Comparison of ENCODE assay signal across 8 cellular contexts in the genomic region with DNA sequence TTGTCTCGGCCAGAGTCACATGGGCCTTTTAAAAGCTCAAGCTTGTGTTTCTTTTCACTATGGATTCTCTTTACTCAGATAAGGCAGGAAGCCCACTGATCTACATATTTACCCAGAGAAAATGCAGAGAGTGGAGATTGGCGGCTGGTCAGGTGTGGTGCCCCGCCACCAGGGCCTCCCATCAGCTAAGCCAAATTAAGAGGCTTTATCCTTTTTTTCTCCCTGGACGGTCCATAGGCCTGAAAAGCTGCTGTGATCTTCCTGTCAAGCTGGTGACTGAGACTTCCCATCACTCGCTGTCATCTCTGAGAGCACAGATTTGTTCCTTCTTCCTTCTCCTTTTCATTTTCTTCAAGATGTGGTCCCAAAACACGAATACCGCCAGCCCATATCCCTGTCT. TPM values are rescaled to one million over a fixed set of nuclear protein-coding genes. Genes with fewer than 3 reads are reported as not detected.
A peak's percentile ranks its signal among the peaks of the same experiment; 100 is the strongest.
DNase-seq lines count a peak whose midpoint lies in the region; ATAC-seq and TF ChIP-seq lines count a peak whose summit lies in the region.

No MANE protein-coding gene starts in this region.

- peaks cover 12% of the 10 kb centered on the region for H4K20me1 ChIP-seq in mammary epithelial cell (ENCODE audit: insufficient read depth, low read length)

- H3K4me1 ChIP-seq in HUES64 (ENCODE audit: insufficient read depth, low read length) (peaks cover 21% of the 10 kb centered on the region), mammary epithelial cell (ENCODE audit: insufficient read depth, low read length) (peaks cover 28% of the 10 kb centered on the region)

- peak overlapping the region; percentile 85 to 100 (median 96) for H3K27ac Mint-ChIP-seq in naive thymus-derived CD8-positive, alpha-beta T cell

- dilution Hi-C loops in mammary epithelial cell (cut with HindIII; ENCODE audit: low sequenced_read_pairs), result loop anchor here (5.0 kb wide), 2 partner anchors 37 to 43 kb away; no protein-coding TSS in a partner anchor

- BruUV-seq in mammary epithelial cell (replicated peaks; lab: Mats Ljungman, UMichigan), result no TSS peak

- no peak overlapping the region for H2AFZ ChIP-seq in mammary epithelial cell (ENCODE audit: low read depth, low read length)

- H3K27ac ChIP-seq in HUES64 (ENCODE audit: low read depth, low read length) (no peak overlapping the region), mammary epithelial cell (ENCODE audit: insufficient read depth, low read depth, low read length) (peak overlapping the region; percentile 77)

- peaks cover 97% of the 10 kb centered on the region for H3K79me2 ChIP-seq in mammary epithelial cell (ENCODE audit: insufficient read depth, low read length)

- peaks cover 67% of the 10 kb centered on the region for H3K36me3 ChIP-seq in HUES64 (ENCODE audit: insufficient read depth, low read length)
- H3K36me3 ChIP-seq in mammary epithelial cell (ENCODE audit: insufficient read depth, low read length), result peaks cover 30% of the 10 kb centered on the region

- H3K9ac ChIP-seq in HUES64 (ENCODE audit: low read depth, low read length) (peak overlapping the region; percentile 93; the same call in 1 of the 2 replicates), mammary epithelial cell (ENCODE audit: insufficient read depth, low read length) (peak overlapping the region; percentile 87)

- DNase-seq in AG09309 (ENCODE audit: low read depth), result no peak
- DNase-seq in mammary epithelial cell, result no peak
- no peak for DNase-seq in naive thymus-derived CD8-positive, alpha-beta T cell
- no peak for DNase-seq in cortex of kidney (lab: John Stamatoyannopoulos, UW)
- DNase-seq in HuH-7 (ENCODE audit: low spot score), result no peak

- no peaks in the 10 kb centered on the region for H3K9me3 Mint-ChIP-seq in naive thymus-derived CD8-positive, alpha-beta T cell

- in situ Hi-C loops in mammary epithelial cell (cut with MboI; ENCODE audit: low sequenced_read_pairs in 2 of 2), result no loop called here

- H3K27me3 Mint-ChIP-seq in naive thymus-derived CD8-positive, alpha-beta T cell, result peaks cover 0 to 3% (median 0%) of the 10 kb centered on the region in 5 donors

- H3K36me3 Mint-ChIP-seq in naive thymus-derived CD8-positive, alpha-beta T cell, result peaks cover 15 to 67% (median 24%) of the 10 kb centered on the region in 3 donors

- H3K9me3 ChIP-seq in HUES64 (ENCODE audit: insufficient read depth, low read depth, low read length), result no peaks in the 10 kb centered on the region
- H3K9me3 ChIP-seq in mammary epithelial cell (replicated peaks; ENCODE audit: insufficient read depth, low read length), result no peaks in the 10 kb centered on the region

- POLR2A ChIA-PET in naive thymus-derived CD8-positive, alpha-beta T cell (lab: Charles Lee), result interaction anchor here (0.6 to 5.4 kb wide), 4 partner anchors 9 to 65 kb away, joined by 3 to 40 read pairs (median 5); partner anchors contain the start of gene RPL36

- intact Hi-C loops in mammary epithelial cell (cut with micrococcal nuclease), result loop anchor here (5.0 kb wide), 3 partner anchors 38 to 278 kb away; partner anchors contain the start of genes DUS3L, NDUFA11 and VMAC

- CTCF ChIA-PET in mammary epithelial cell (lab: Charles Lee; ENCODE audit: low non-redundant PET), result no interaction called here

- H3K4me2 ChIP-seq in mammary epithelial cell (ENCODE audit: insufficient read depth, low read depth, low read length), result peak overlapping the region; percentile 91

- peak overlapping the region; percentile 91 to 100 (median 100) for H3K4me3 Mint-ChIP-seq in naive thymus-derived CD8-positive, alpha-beta T cell

- H3K27me3 ChIP-seq in HUES64 (ENCODE audit: insufficient read depth, low read length) (no peaks in the 10 kb centered on the region), mammary epithelial cell (ENCODE audit: insufficient read depth, low read length) (no peaks in the 10 kb centered on the region)

- no peak for TF ChIP-seq CTCF in AG09309 (IDR thresholded peaks at IDR 0.05; ENCODE audit: control insufficient read depth, insufficient read depth, low read depth, low read length, missing control alignments)
- peak in 1 of 2 donors; percentile 3 for TF ChIP-seq CTCF in mammary epithelial cell (conservative IDR thresholded peaks at IDR 0.05 in 1 of 2, IDR thresholded peaks at IDR 0.05 in 1 of 2; ENCODE audit: extremely low read depth in 1 of 2, insufficient read depth in 1 of 2, low read depth in 1 of 2, low read length in 2 of 2)

- H3K4me3 ChIP-seq in AG09309 (ENCODE audit: control insufficient read depth, low read depth, low read length) (peak overlapping the region; percentile 87), HUES64 (ENCODE audit: low read length) (peak overlapping the region; percentile 97), mammary epithelial cell (replicated peaks in 1 of 3; ENCODE audit: insufficient read depth in 1 of 3, low read depth in 2 of 3, low read length in 3 of 3) (peak overlapping the region; percentile 78 to 97 (median 83))

- H3K4me1 Mint-ChIP-seq in naive thymus-derived CD8-positive, alpha-beta T cell, result peaks cover 45 to 83% (median 75%) of the 10 kb centered on the region in 4 donors

- ATAC-seq in naive thymus-derived CD8-positive, alpha-beta T cell, result no peak
- ATAC-seq in GM18909 (IDR thresholded peaks at IDR 0.05; ENCODE audit: poor library complexity, unreplicated experiment), result no peak
- ATAC-seq in HG03378 (IDR thresholded peaks at IDR 0.05; ENCODE audit: unreplicated experiment), result no peak

- WGBS in HUES64, result 64% methylated on average over 7 of the region's 7 CpGs
- 19% methylated on average over 7 of the region's 7 CpGs for WGBS in mammary epithelial cell (ENCODE audit: low coverage, missing lambda C conversion rate)

RNA-seq across cellular contexts. Expression of gene SAFB, which starts 1.9 kb away (rescaled TPM):
- 74.9 TPM for polyA plus RNA-seq in HUES64 (2013, experiment 1 of 2)
- 71.2 TPM for polyA plus RNA-seq in HUES64 (2013, experiment 2 of 2)
- 10 to 100 TPM; 26.0 to 88.5 TPM for total RNA-seq in mammary epithelial cell
- polyA plus RNA-seq in mammary epithelial cell, result 30.9 TPM
- polyA minus RNA-seq in mammary epithelial cell, result 42.5 TPM
- 100 to 1,000 TPM; 188 to 191 TPM for total RNA-seq in naive thymus-derived CD8-positive, alpha-beta T cell
- polyA plus RNA-seq in naive thymus-derived CD8-positive, alpha-beta T cell, result 100 to 1,000 TPM in 1 of 3 donors, 10 to 100 TPM in 2; 28.6 to 135 (median 59.3) TPM

RNA-seq across cellular contexts. Expression of gene SAFB2, which starts 2.2 kb away (rescaled TPM):
- polyA plus RNA-seq in HUES64 (2013, experiment 1 of 2), result 36.2 TPM
- 29.2 TPM for polyA plus RNA-seq in HUES64 (2013, experiment 2 of 2)
- total RNA-seq in mammary epithelial cell, result 10 to 100 TPM; 20.2 to 49.1 TPM
- polyA plus RNA-seq in mammary epithelial cell, result 7.6 TPM
- 28.9 TPM for polyA minus RNA-seq in mammary epithelial cell
- 100 to 1,000 TPM; 218 to 221 TPM for total RNA-seq in naive thymus-derived CD8-positive, alpha-beta T cell
- 10 to 100 TPM; 25.8 to 47.4 (median 28.7) TPM for polyA plus RNA-seq in naive thymus-derived CD8-positive, alpha-beta T cell

RNA-seq across cellular contexts. Expression of gene MICOS13, which starts 55.6 kb away (rescaled TPM):
- 15.2 TPM for polyA plus RNA-seq in HUES64 (2013, experiment 1 of 2)
- polyA plus RNA-seq in HUES64 (2013, experiment 2 of 2), result 17.6 TPM
- 10 to 100 TPM; 25.3 to 71.2 TPM for total RNA-seq in mammary epithelial cell
- polyA plus RNA-seq in mammary epithelial cell, result 46.8 TPM
- 14.5 TPM for polyA minus RNA-seq in mammary epithelial cell
- 10 to 100 TPM; 40.1 to 40.6 TPM for total RNA-seq in naive thymus-derived CD8-positive, alpha-beta T cell
- 100 to 1,000 TPM in 2 of 3 donors, 10 to 100 TPM in 1; 95.5 to 110 (median 102) TPM for polyA plus RNA-seq in naive thymus-derived CD8-positive, alpha-beta T cell

RNA-seq across cellular contexts. Expression of gene HSD11B1L, which starts 56.1 kb away (rescaled TPM):
- polyA plus RNA-seq in HUES64 (2013, experiment 1 of 2), result 6.0 TPM
- polyA plus RNA-seq in HUES64 (2013, experiment 2 of 2), result 14.4 TPM
- total RNA-seq in mammary epithelial cell, result 10 to 100 TPM in 1 of 2 donors, 1 to 10 TPM in 1; 6.4 to 10.5 TPM
- polyA plus RNA-seq in mammary epithelial cell, result 5.2 TPM
- 4.6 TPM for polyA minus RNA-seq in mammary epithelial cell
- 1 to 10 TPM; 2.8 to 4.1 TPM for total RNA-seq in naive thymus-derived CD8-positive, alpha-beta T cell
- 1 to 10 TPM; 5.5 to 6.0 (median 5.7) TPM for polyA plus RNA-seq in naive thymus-derived CD8-positive, alpha-beta T cell

RNA-seq across cellular contexts. Expression of gene TINCR, which starts 57.0 kb away (rescaled TPM):
- polyA plus RNA-seq in HUES64 (2013, experiment 1 of 2), result 0.45 TPM
- 0.44 TPM for polyA plus RNA-seq in HUES64 (2013, experiment 2 of 2)
- total RNA-seq in mammary epithelial cell, result 1 to 10 TPM; 4.5 to 9.9 TPM
- 4.1 TPM for polyA plus RNA-seq in mammary epithelial cell
- 2.9 TPM for polyA minus RNA-seq in mammary epithelial cell
- total RNA-seq in naive thymus-derived CD8-positive, alpha-beta T cell, result 1 to 10 TPM; 2.2 to 2.3 TPM
- under 1 TPM in 1 of 3 donors, not detected in 2; 0.09 TPM for polyA plus RNA-seq in naive thymus-derived CD8-positive, alpha-beta T cell

Comparison
In these comparisons a context has a peak if more than half of its experiments do, and no peak if none do; other contexts are left out.
1. RNA of gene SAFB2, which starts 2.2 kb away (total RNA-seq): 218 to 221 TPM in naive thymus-derived CD8-positive, alpha-beta T cell; 20.2 to 49.1 TPM in mammary epithelial cell; every median in the first group is over 4 times any median in the second.
2. Peak in every context shown above with its lines, with median percentiles within 50 percentile points of each other: H3K4me3 ChIP-seq.